ENCODE assay signal across 1 cellular context in the genomic region with DNA sequence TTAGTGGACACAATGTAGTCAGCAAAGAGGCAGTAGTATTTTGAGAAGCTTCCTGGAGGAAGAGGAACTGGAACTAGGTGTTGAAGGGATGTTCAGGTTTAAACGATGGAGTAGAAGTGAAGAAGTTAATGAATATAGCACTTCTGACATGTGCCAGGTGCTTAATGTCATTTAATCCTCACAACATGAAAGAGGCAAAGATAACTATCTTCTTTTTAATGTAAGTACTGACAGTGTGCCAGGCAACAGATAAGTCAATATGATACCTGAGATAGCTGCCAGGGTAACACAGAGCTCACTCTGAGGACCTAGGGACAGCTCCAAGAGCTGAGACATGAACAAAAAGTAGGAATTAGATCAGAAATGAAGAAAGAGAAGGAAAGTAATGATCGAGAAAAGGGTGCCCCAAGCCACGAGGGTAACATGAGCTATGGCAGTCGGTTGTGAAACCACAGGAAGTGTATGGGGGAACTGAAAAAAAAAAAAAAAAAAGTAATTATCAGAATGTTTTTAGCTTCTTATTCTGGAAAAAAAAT.
TF ChIP-seq lines count a peak whose summit lies in the region.

No MANE protein-coding gene starts in this region.

TF ChIP-seq in GM23338, 12 proteins besides CTCF, POLR2A, EP300 and RAD21 (continued from another document):
- TF ChIP-seq ZNF462 (CRISPR knock-in tag; IDR thresholded peaks at IDR 0.05) (no peak), NANOG (IDR thresholded peaks at IDR 0.05; ENCODE audit: borderline replicate concordance) (no peak)
- TF ChIP-seq, protein P1, sequence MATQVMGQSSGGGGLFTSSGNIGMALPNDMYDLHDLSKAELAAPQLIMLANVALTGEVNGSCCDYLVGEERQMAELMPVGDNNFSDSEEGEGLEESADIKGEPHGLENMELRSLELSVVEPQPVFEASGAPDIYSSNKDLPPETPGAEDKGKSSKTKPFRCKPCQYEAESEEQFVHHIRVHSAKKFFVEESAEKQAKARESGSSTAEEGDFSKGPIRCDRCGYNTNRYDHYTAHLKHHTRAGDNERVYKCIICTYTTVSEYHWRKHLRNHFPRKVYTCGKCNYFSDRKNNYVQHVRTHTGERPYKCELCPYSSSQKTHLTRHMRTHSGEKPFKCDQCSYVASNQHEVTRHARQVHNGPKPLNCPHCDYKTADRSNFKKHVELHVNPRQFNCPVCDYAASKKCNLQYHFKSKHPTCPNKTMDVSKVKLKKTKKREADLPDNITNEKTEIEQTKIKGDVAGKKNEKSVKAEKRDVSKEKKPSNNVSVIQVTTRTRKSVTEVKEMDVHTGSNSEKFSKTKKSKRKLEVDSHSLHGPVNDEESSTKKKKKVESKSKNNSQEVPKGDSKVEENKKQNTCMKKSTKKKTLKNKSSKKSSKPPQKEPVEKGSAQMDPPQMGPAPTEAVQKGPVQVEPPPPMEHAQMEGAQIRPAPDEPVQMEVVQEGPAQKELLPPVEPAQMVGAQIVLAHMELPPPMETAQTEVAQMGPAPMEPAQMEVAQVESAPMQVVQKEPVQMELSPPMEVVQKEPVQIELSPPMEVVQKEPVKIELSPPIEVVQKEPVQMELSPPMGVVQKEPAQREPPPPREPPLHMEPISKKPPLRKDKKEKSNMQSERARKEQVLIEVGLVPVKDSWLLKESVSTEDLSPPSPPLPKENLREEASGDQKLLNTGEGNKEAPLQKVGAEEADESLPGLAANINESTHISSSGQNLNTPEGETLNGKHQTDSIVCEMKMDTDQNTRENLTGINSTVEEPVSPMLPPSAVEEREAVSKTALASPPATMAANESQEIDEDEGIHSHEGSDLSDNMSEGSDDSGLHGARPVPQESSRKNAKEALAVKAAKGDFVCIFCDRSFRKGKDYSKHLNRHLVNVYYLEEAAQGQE (IDR thresholded peaks at IDR 0.05; ENCODE audit: unreplicated experiment), result no peak
